1 cellular context compared by ENCODE assay signal in genomic region chr12:52980773-52981423, GRCh38.
A peak's percentile ranks its signal among the peaks of the same experiment; 100 is the strongest.
TF ChIP-seq lines count a peak whose summit lies in the region.

No MANE protein-coding gene starts in this region.

TF ChIP-seq in HepG2, 621 proteins besides CTCF, POLR2A, EP300 and RAD21 (continued from another document and continues in another):
- TF ChIP-seq ZBTB4 (CRISPR knock-in tag; IDR thresholded peaks at IDR 0.05; ENCODE audit: borderline replicate concordance) (0 out of 2 replicates have a peak, but pooled peaks have one; percentile 68), JARID2 (CRISPR knock-in tag; IDR thresholded peaks at IDR 0.05; ENCODE audit: insufficient replicate concordance) (peak; percentile 51), ZNF605 (CRISPR knock-in tag; IDR thresholded peaks at IDR 0.05) (peak; percentile 85; the same call in 1 of the 2 replicates), BCL6 (CRISPR knock-in tag; IDR thresholded peaks at IDR 0.05) (0 out of 2 replicates have a peak, but pooled peaks have one; percentile 29), ZBTB7B (CRISPR knock-in tag; IDR thresholded peaks at IDR 0.05) (0 out of 2 replicates have a peak, but pooled peaks have one; percentile 41), ATF4 (CRISPR knock-in tag; IDR thresholded peaks at IDR 0.05) (peak in 1 of 2 experiments; percentile 27; a peak in 1 of 4 replicates), PRPF4 (IDR thresholded peaks at IDR 0.05; ENCODE audit: low read depth, low read length, poor library complexity, severe bottlenecking) (no peak), NRL (CRISPR knock-in tag; IDR thresholded peaks at IDR 0.05; ENCODE audit: borderline replicate concordance) (no peak), ZBTB21 (CRISPR knock-in tag; IDR thresholded peaks at IDR 0.05) (no peak), KLF15 (CRISPR knock-in tag; IDR thresholded peaks at IDR 0.05; ENCODE audit: borderline replicate concordance) (no peak), ZNF230 (CRISPR knock-in tag; IDR thresholded peaks at IDR 0.05) (peak; percentile 47; the same call in 1 of the 2 replicates), MAZ (IDR thresholded peaks at IDR 0.05; ENCODE audit: borderline replicate concordance, low read depth, low read length) (peak; percentile 33; the same call in 1 of the 2 replicates), MAZ (CRISPR knock-in tag; IDR thresholded peaks at IDR 0.05; ENCODE audit: low read depth) (peak; percentile 53; the same call in 1 of the 2 replicates), CC2D1A (CRISPR knock-in tag; IDR thresholded peaks at IDR 0.05) (no peak), STAG1 (CRISPR knock-in tag; IDR thresholded peaks at IDR 0.05) (peak; percentile 100), ZBTB43 (CRISPR knock-in tag; conservative IDR thresholded peaks at IDR 0.05) (no peak), ZNF891 (CRISPR knock-in tag; IDR thresholded peaks at IDR 0.05) (no peak), NFKBIZ (CRISPR knock-in tag; IDR thresholded peaks at IDR 0.05) (0 out of 2 replicates have a peak, but pooled peaks have one; percentile 52), RXRB (CRISPR knock-in tag; IDR thresholded peaks at IDR 0.05; ENCODE audit: borderline replicate concordance) (peak; percentile 73), MLXIP (CRISPR knock-in tag; IDR thresholded peaks at IDR 0.05; ENCODE audit: borderline replicate concordance) (no peak), ADNP (CRISPR knock-in tag; IDR thresholded peaks at IDR 0.05) (peak; percentile 95), NKX3-1 (CRISPR knock-in tag; IDR thresholded peaks at IDR 0.05) (no peak), ZNF646 (CRISPR knock-in tag; IDR thresholded peaks at IDR 0.05) (0 out of 2 replicates have a peak, but pooled peaks have one; percentile 26), ZMAT5 (CRISPR knock-in tag; IDR thresholded peaks at IDR 0.05; ENCODE audit: borderline replicate concordance, low read depth) (no peak), ZNF512B (CRISPR knock-in tag; IDR thresholded peaks at IDR 0.05; ENCODE audit: borderline replicate concordance) (no peak), PREB (CRISPR knock-in tag; IDR thresholded peaks at IDR 0.05) (no peak), ZNF331 (CRISPR knock-in tag; IDR thresholded peaks at IDR 0.05) (peak; percentile 68; the same call in 1 of the 2 replicates), EZH2 (conservative IDR thresholded peaks at IDR 0.05; ENCODE audit: low read depth, low read length) (no peak), IKZF5 (CRISPR knock-in tag; IDR thresholded peaks at IDR 0.05) (peak; percentile 78; the same call in 1 of the 2 replicates), POLR2AphosphoS2 (IDR thresholded peaks at IDR 0.05; ENCODE audit: low read depth, low read length) (no peak), MYNN (CRISPR knock-in tag; IDR thresholded peaks at IDR 0.05; ENCODE audit: low read depth) (no peak)
